In genomic region chr2:21561965-21562364, GRCh38 we compare ENCODE assay signal across 39 cellular contexts.
"Had no signal": no experiment of that assay in that cellular context is flagged by ENCODE, and none has a peak within 500 bp of the region (broad histone marks: within the 10 kb centered on the region; RNA-seq: fewer than 3 reads in every experiment).

No MANE protein-coding gene starts in this region.

- H3K36me3 Mint-ChIP-seq: activated CD4-positive, alpha-beta memory T cell treated with anti-CD3 and anti-CD28 coated beads for 36 hours; activated naive CD4-positive, alpha-beta T cell treated with anti-CD3 and anti-CD28 coated beads, Interleukin-2, amount 50 U/mL, for 72 hours; activated naive CD8-positive, alpha-beta T cell treated with anti-CD3 and anti-CD28 coated beads for 36 hours; WTC11 had no signal

- FAIRE-seq: astrocyte, TTC549 had no signal

- H3K27me3 Mint-ChIP-seq: activated CD4-positive, alpha-beta memory T cell treated with anti-CD3 and anti-CD28 coated beads for 36 hours; activated CD4-positive, alpha-beta T cell treated with anti-CD3 and anti-CD28 coated beads for 36 hours; activated CD4-positive, alpha-beta T cell treated with anti-CD3 and anti-CD28 coated beads, Interleukin-2, amount 10 ng/mL, durations not matched to agents 24 days and 14 days; activated CD8-positive, alpha-beta T cell treated with anti-CD3 and anti-CD28 coated beads for 36 hours; activated naive CD8-positive, alpha-beta T cell treated with anti-CD3 and anti-CD28 coated beads for 36 hours; activated T-helper 17 cell treated with anti-CD3 and anti-CD28 coated beads, Interleukin-2, amount 50 U/mL, for 72 hours had no signal

- H3K4me1 ChIP-seq: adrenal gland, body of pancreas, breast epithelium had no signal

- H3K36me3 ChIP-seq: adrenal gland, brain microvascular endothelial cell, breast epithelium, WERI-Rb-1 had no signal

- H3K4me1 Mint-ChIP-seq: activated CD4-positive, alpha-beta T cell treated with anti-CD3 and anti-CD28 coated beads for 36 hours; activated CD4-positive, alpha-beta T cell treated with anti-CD3 and anti-CD28 coated beads, Interleukin-2, amount 10 ng/mL, durations not matched to agents 24 days and 14 days; activated naive CD8-positive, alpha-beta T cell treated with anti-CD3 and anti-CD28 coated beads for 36 hours; activated T-helper 17 cell treated with anti-CD3 and anti-CD28 coated beads, Interleukin-2, amount 50 U/mL, for 72 hours had no signal

- H3K4me3 Mint-ChIP-seq: activated CD4-positive, alpha-beta memory T cell treated with anti-CD3 and anti-CD28 coated beads for 36 hours; activated CD4-positive, alpha-beta T cell treated with anti-CD3 and anti-CD28 coated beads for 36 hours; activated CD4-positive, alpha-beta T cell treated with anti-CD3 and anti-CD28 coated beads, Interleukin-2, amount 10 ng/mL, durations not matched to agents 24 days and 14 days; activated CD8-positive, alpha-beta T cell treated with anti-CD3 and anti-CD28 coated beads for 36 hours; activated naive CD4-positive, alpha-beta T cell treated with anti-CD3 and anti-CD28 coated beads for 36 hours; activated naive CD8-positive, alpha-beta T cell treated with anti-CD3 and anti-CD28 coated beads for 36 hours; activated T-cell treated with anti-CD3 and anti-CD28 coated beads, Interleukin-2, amount 50 U/mL, for 4 hours; activated T-cell treated with anti-CD3 and anti-CD28 coated beads, Interleukin-2, amount 50 U/mL, for 72 hours; activated T-helper 1 cell treated with anti-CD3 and anti-CD28 coated beads, Interleukin-12 subunit alpha, Interleukin-12 subunit beta, Interleukin-2, Interleukin-4 antibody, amounts not matched to agents 30 ng/mL and 10 ng/mL and 1 ng/mL, durations not matched to agents 14 hours and 24 hours and 36 hours; activated T-helper 17 cell treated with anti-CD3 and anti-CD28 coated beads, Interleukin-2, amount 50 U/mL, for 72 hours; T-helper 1 cell treated with Interleukin-12 subunit alpha and Interleukin-12 subunit beta and Interleukin-4 antibody, amounts not matched to agents 30 μg/mL and 1 μg/mL, for 36 hours; T-helper 2 cell treated with Interferon-gamma antibody and Interleukin-4, amounts not matched to agents 5 μg/mL and 100 μg/mL, for 36 hours; WTC11 had no signal

- DNase-seq: activated CD4-positive, alpha-beta memory T cell treated with anti-CD3 and anti-CD28 coated beads for 36 hours; activated CD4-positive, alpha-beta T cell treated with anti-CD3 and anti-CD28 coated beads for 1 hour; activated CD4-positive, alpha-beta T cell treated with anti-CD3 and anti-CD28 coated beads for 36 hours; activated CD4-positive, alpha-beta T cell treated with anti-CD3 and anti-CD28 coated beads, Interleukin-2, amount 10 ng/mL, durations not matched to agents 24 days and 14 days; activated CD4-positive, alpha-beta T cell treated with anti-CD3 and anti-CD28 coated beads, Interleukin-2, amount 50 U/mL, for 1 hour; activated CD4-positive, alpha-beta T cell treated with anti-CD3 and anti-CD28 coated beads, Interleukin-2, amount 50 U/mL, for 4 hours; activated CD4-positive, CD25-positive, alpha-beta regulatory T cell; activated CD8-positive, alpha-beta memory T cell treated with anti-CD3 and anti-CD28 coated beads, Interleukin-2, amount 50 U/mL, for 4 hours; activated CD8-positive, alpha-beta T cell treated with anti-CD3 and anti-CD28 coated beads for 36 hours; activated effector memory CD4-positive, alpha-beta T cell treated with anti-CD3 and anti-CD28 coated beads, Interleukin-2, amount 50 U/mL, for 16 hours; activated gamma-delta T cell treated with Interleukin-2 at 50 U/mL for 16 hours; activated naive CD4-positive, alpha-beta T cell; activated naive CD4-positive, alpha-beta T cell treated with anti-CD3 and anti-CD28 coated beads for 36 hours; activated naive CD4-positive, alpha-beta T cell treated with anti-CD3 and anti-CD28 coated beads, Interleukin-2, amount 50 U/mL, for 16 hours; activated naive CD8-positive, alpha-beta T cell treated with anti-CD3 and anti-CD28 coated beads for 36 hours; activated T-cell treated with anti-CD3 and anti-CD28 coated beads for 4 hours; activated T-cell treated with anti-CD3 and anti-CD28 coated beads, Interleukin-2, amount 50 U/mL, for 1 hour; activated T-cell treated with anti-CD3 and anti-CD28 coated beads, Interleukin-2, amount 50 U/mL, for 4 hours; activated T-cell treated with anti-CD3 and anti-CD28 coated beads, Interleukin-2, amount 50 U/mL, for 72 hours; adrenal gland; amniotic stem cell; aorta; body of pancreas; brain microvascular endothelial cell; central memory CD4-positive, alpha-beta T cell; T-helper 1 cell; T-helper 2 cell; T-helper 9 cell; WERI-Rb-1 had no signal

- H3K9me3 ChIP-seq: adrenal gland, body of pancreas, breast epithelium had no signal

- H3K27ac ChIP-seq: adrenal gland, body of pancreas, brain microvascular endothelial cell, breast epithelium, WERI-Rb-1 had no signal

- H3K27me3 ChIP-seq: adrenal gland, body of pancreas, brain microvascular endothelial cell, breast epithelium had no signal

- H3K4me3 ChIP-seq: adrenal gland, body of pancreas, breast epithelium had no signal

- H3K27ac Mint-ChIP-seq: activated CD4-positive, alpha-beta memory T cell treated with anti-CD3 and anti-CD28 coated beads for 36 hours; activated CD4-positive, alpha-beta T cell treated with anti-CD3 and anti-CD28 coated beads for 36 hours; activated CD4-positive, alpha-beta T cell treated with anti-CD3 and anti-CD28 coated beads, Interleukin-2, amount 10 ng/mL, durations not matched to agents 24 days and 14 days; activated CD8-positive, alpha-beta T cell treated with anti-CD3 and anti-CD28 coated beads for 36 hours; activated naive CD4-positive, alpha-beta T cell treated with anti-CD3 and anti-CD28 coated beads for 36 hours; activated naive CD4-positive, alpha-beta T cell treated with anti-CD3 and anti-CD28 coated beads, Interleukin-2, amount 50 U/mL, for 72 hours; activated naive CD8-positive, alpha-beta T cell treated with anti-CD3 and anti-CD28 coated beads for 36 hours; activated T-cell treated with anti-CD3 and anti-CD28 coated beads, Interleukin-2, amount 50 U/mL, for 72 hours; activated T-helper 1 cell treated with anti-CD3 and anti-CD28 coated beads, Interleukin-12 subunit alpha, Interleukin-12 subunit beta, Interleukin-2, Interleukin-4 antibody, amounts not matched to agents 30 ng/mL and 10 ng/mL and 1 ng/mL, durations not matched to agents 14 hours and 24 hours and 36 hours; activated T-helper 17 cell treated with anti-CD3 and anti-CD28 coated beads, Interleukin-2, amount 50 U/mL, for 72 hours; T-helper 1 cell treated with Interleukin-12 subunit alpha and Interleukin-12 subunit beta and Interleukin-4 antibody, amounts not matched to agents 30 μg/mL and 1 μg/mL, for 36 hours; T-helper 2 cell treated with Interferon-gamma antibody and Interleukin-4, amounts not matched to agents 5 μg/mL and 100 μg/mL, for 36 hours; WTC11 had no signal

- H3K9me3 Mint-ChIP-seq: activated CD4-positive, alpha-beta T cell treated with anti-CD3 and anti-CD28 coated beads, Interleukin-2, amount 10 ng/mL, durations not matched to agents 24 days and 14 days; activated CD8-positive, alpha-beta T cell treated with anti-CD3 and anti-CD28 coated beads for 36 hours; activated naive CD4-positive, alpha-beta T cell treated with anti-CD3 and anti-CD28 coated beads for 36 hours; WTC11 had no signal

- ATAC-seq: activated CD4-positive, alpha-beta T cell treated with anti-CD3 and anti-CD28 coated beads for 36 hours; activated CD4-positive, CD25-positive, alpha-beta regulatory T cell treated with anti-CD3 and anti-CD28 coated beads, Interleukin-2, amount 50 U/mL, for 24 hours; activated CD8-positive, alpha-beta T cell treated with anti-CD3 and anti-CD28 coated beads for 36 hours; activated naive CD4-positive, alpha-beta T cell treated with anti-CD3 and anti-CD28 coated beads, Interleukin-2, amount 50 U/mL, for 72 hours; activated T-cell treated with anti-CD3 and anti-CD28 coated beads, Interleukin-2, amount 50 U/mL, for 4 hours; activated T-cell treated with anti-CD3 and anti-CD28 coated beads, Interleukin-2, amount 50 U/mL, for 72 hours; activated T-helper 17 cell treated with anti-CD3 and anti-CD28 coated beads, Interleukin-2, amount 50 U/mL, for 72 hours; body of pancreas; WTC11 had no signal
